1 cellular context compared by ENCODE assay signal in the genomic region with DNA sequence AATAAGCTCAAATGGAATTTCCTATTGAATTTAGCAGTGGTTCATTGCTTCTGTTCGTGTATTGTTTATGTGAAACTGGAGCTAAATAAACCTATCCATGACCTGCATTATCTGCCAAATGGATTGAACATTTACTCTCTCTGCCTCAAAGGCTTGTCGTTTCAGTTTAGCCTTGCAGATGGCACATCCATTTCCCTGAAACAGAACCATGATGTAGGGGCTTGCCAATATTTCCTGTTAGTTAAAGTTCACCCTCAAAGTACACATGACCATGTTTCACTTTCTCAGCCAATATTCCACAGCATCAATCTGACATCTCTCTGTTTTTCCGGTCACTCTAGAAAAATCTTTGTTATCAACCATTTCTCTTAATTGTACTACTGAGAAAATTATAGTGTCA.
TF ChIP-seq lines count a peak whose summit lies in the region.

No MANE protein-coding gene starts in this region.

TF ChIP-seq in liver, 16 proteins besides CTCF, POLR2A, EP300 and RAD21 (continued from another document):
- TF ChIP-seq, protein P1, sequence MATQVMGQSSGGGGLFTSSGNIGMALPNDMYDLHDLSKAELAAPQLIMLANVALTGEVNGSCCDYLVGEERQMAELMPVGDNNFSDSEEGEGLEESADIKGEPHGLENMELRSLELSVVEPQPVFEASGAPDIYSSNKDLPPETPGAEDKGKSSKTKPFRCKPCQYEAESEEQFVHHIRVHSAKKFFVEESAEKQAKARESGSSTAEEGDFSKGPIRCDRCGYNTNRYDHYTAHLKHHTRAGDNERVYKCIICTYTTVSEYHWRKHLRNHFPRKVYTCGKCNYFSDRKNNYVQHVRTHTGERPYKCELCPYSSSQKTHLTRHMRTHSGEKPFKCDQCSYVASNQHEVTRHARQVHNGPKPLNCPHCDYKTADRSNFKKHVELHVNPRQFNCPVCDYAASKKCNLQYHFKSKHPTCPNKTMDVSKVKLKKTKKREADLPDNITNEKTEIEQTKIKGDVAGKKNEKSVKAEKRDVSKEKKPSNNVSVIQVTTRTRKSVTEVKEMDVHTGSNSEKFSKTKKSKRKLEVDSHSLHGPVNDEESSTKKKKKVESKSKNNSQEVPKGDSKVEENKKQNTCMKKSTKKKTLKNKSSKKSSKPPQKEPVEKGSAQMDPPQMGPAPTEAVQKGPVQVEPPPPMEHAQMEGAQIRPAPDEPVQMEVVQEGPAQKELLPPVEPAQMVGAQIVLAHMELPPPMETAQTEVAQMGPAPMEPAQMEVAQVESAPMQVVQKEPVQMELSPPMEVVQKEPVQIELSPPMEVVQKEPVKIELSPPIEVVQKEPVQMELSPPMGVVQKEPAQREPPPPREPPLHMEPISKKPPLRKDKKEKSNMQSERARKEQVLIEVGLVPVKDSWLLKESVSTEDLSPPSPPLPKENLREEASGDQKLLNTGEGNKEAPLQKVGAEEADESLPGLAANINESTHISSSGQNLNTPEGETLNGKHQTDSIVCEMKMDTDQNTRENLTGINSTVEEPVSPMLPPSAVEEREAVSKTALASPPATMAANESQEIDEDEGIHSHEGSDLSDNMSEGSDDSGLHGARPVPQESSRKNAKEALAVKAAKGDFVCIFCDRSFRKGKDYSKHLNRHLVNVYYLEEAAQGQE (IDR thresholded peaks at IDR 0.05): peak; percentile 38
- TF ChIP-seq TAF1 (conservative IDR thresholded peaks at IDR 0.05) (no peak), FOXA1 (IDR thresholded peaks at IDR 0.05) (peak; percentile 43), HNF4A (conservative IDR thresholded peaks at IDR 0.05) (peak; percentile 64), RXRA (IDR thresholded peaks at IDR 0.05) (peak; percentile 70 to 86), FOXA2 (IDR thresholded peaks at IDR 0.05) (peak; percentile 81), GABPA (IDR thresholded peaks at IDR 0.05 in 1 of 2, conservative IDR thresholded peaks at IDR 0.05 in 1 of 2) (no peak), NR2F2 (IDR thresholded peaks at IDR 0.05) (no peak), HNF4G (IDR thresholded peaks at IDR 0.05) (no peak), JUND (IDR thresholded peaks at IDR 0.05) (peak in 1 of 2 donors; percentile 18), EGR1 (IDR thresholded peaks at IDR 0.05; ENCODE audit: low read depth in 2 of 2) (peak in 1 of 2 donors; percentile 41)
- TF ChIP-seq, protein P2, sequence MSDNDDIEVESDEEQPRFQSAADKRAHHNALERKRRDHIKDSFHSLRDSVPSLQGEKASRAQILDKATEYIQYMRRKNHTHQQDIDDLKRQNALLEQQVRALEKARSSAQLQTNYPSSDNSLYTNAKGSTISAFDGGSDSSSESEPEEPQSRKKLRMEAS (IDR thresholded peaks at IDR 0.05): peak; percentile 71
- TF ChIP-seq, protein P3, sequence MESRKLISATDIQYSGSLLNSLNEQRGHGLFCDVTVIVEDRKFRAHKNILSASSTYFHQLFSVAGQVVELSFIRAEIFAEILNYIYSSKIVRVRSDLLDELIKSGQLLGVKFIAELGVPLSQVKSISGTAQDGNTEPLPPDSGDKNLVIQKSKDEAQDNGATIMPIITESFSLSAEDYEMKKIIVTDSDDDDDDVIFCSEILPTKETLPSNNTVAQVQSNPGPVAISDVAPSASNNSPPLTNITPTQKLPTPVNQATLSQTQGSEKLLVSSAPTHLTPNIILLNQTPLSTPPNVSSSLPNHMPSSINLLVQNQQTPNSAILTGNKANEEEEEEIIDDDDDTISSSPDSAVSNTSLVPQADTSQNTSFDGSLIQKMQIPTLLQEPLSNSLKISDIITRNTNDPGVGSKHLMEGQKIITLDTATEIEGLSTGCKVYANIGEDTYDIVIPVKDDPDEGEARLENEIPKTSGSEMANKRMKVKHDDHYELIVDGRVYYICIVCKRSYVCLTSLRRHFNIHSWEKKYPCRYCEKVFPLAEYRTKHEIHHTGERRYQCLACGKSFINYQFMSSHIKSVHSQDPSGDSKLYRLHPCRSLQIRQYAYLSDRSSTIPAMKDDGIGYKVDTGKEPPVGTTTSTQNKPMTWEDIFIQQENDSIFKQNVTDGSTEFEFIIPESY (IDR thresholded peaks at IDR 0.05): peak; percentile 25
